In the genomic region with DNA sequence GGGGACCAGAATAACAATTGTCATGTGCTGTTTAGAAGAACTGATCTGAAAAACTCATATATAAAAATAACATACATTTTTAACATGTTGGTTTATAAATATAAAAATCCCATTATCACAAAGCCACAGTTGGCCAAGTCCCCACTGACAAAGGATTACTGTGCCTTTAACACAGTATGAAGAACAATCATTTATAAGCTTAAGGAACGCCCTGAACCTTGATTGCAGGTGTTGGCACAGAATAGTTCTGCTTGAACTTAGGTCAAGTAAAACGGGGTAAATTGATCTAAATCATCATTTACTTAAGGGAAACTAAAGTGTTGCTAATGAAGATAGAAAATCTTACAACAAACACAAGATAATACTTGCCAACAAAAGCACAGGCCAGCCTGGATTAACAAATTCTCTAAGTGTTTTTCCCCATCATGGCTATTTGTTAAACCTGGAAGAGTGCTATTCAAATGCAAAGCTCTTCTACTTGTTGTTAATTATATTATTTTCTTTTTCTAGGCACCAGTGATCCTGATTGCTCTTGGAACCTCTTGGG, we compare ENCODE assay signal across 18 cellular contexts.
"Had no signal": no experiment of that assay in that cellular context is flagged by ENCODE, and none has a peak within 500 bp of the region (broad histone marks: within the 10 kb centered on the region; RNA-seq: fewer than 3 reads in every experiment).

No MANE protein-coding gene starts in this region.

- ATAC-seq: gastroesophageal sphincter; left lobe of liver; naive thymus-derived CD4-positive, alpha-beta T cell; right cardiac atrium had no signal

- H3K27me3 ChIP-seq: esophagus squamous epithelium, gastroesophageal sphincter, neutrophil, stomach had no signal

- H3K36me3 ChIP-seq: esophagus squamous epithelium, gastroesophageal sphincter, neutrophil, stomach had no signal

- H3K4me1 ChIP-seq: esophagus squamous epithelium, gastroesophageal sphincter had no signal

- DNase-seq: dermis blood vessel endothelial cell; esophagus squamous epithelium; foreskin fibroblast; glutamatergic neuron; islet precursor cell; mammary epithelial cell; naive thymus-derived CD4-positive, alpha-beta T cell; nephron progenitor cell; right cardiac atrium; small intestine; stimulated activated CD4-positive, alpha-beta T cell treated with anti-CD3 and anti-CD28 coated beads, Interleukin-12 subunit alpha, Interleukin-12 subunit beta, amount 100 ng/mL, for 4 hours; stimulated activated naive CD4-positive, alpha-beta T cell; stomach; substantia nigra; trophoblast cell had no signal

- H3K4me3 ChIP-seq: esophagus squamous epithelium, gastroesophageal sphincter, stomach had no signal

- H3K9me3 ChIP-seq: esophagus squamous epithelium, gastroesophageal sphincter, neutrophil, stomach had no signal
